8 cellular contexts compared by ENCODE assay signal in the genomic region with DNA sequence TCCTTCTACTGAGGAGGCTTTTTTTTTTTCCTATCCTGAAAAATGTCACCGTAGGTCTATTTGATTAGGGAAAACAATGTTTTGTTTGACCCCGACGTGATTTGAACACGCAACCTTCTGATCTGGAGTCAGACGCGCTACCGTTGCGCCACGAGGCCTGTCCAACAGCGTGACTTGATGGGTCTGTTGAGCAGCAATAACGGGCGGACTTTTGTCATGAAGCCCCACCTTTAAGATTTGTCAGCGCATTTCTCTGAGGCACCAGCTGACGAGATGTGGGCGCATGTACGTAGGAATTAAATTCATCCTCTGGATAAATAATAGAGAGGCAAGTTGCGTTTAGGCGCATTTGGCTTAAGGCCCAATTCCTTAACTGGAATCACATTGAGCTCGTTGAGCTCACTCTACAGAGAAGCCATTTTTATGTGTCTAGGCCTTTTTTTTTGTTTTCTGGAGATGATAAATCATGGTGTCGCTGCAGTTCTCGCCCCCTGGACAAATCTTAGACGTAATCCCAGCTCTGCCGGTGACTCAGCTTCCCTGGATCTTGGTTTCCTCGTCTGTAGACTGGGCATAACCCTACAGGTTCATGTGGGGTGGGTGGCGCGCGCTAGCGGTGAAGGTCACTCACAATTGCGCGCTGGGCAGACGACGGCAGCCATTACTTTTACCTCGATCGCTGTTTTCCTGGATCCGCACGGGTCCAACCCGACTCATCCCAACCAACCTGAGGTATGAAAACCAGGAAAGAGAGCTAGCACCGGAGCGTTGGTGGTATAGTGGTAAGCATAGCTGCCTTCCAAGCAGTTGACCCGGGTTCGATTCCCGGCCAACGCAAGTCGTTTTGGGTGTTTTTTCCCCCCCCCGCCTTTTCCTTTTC. TPM values are rescaled to one million over a fixed set of nuclear protein-coding genes. Genes with fewer than 3 reads are reported as not detected.
DNase-seq lines count a peak whose midpoint lies in the region; ATAC-seq and TF ChIP-seq lines count a peak whose summit lies in the region.

No MANE protein-coding gene starts in this region.

- no peaks in the 10 kb centered on the region for H3K27me3 Mint-ChIP-seq in Calu3 (ENCODE audit: unreplicated experiment)

- no peaks in the 10 kb centered on the region for H3K9me3 Mint-ChIP-seq in Calu3 (ENCODE audit: low read depth, unreplicated experiment)

- H3K36me3 Mint-ChIP-seq in Calu3 (ENCODE audit: insufficient read depth, unreplicated experiment), result peaks cover 47% of the 10 kb centered on the region

- no peaks in the 10 kb centered on the region for H3K27me3 ChIP-seq in lung (ENCODE audit: control insufficient read depth, insufficient read depth)

- no peaks in the 10 kb centered on the region for H3K36me3 ChIP-seq in lung (ENCODE audit: control insufficient read depth in 2 of 2, insufficient read depth in 2 of 2, low read length in 2 of 2)

- peak overlapping the region; percentile 87 for H3K4me3 Mint-ChIP-seq in Calu3 (ENCODE audit: low read depth, unreplicated experiment)

- CTCF ChIA-PET in Calu3 (lab: Charles Lee), result interaction anchor here (0.9 to 1.7 kb wide), 5 partner anchors 11 to 80 kb away, joined by 3 to 7 read pairs (median 5); a partner anchor contains a TSS

- no peaks in the 10 kb centered on the region for H3K9me3 ChIP-seq in lung (ENCODE audit: control insufficient read depth in 2 of 2, insufficient read depth in 1 of 2, low read length in 1 of 2)

- intact Hi-C loops in Calu3 (cut with micrococcal nuclease; ENCODE audit: unreplicated experiment), result loop anchor here (2.0 to 10.0 kb wide), 3 partner anchors 34 to 84 kb away; no protein-coding TSS in a partner anchor

- 0 to 1% methylated on average over 45 of the region's 45 CpGs for WGBS in lung, 2 donors

- peak; percentile 41 for ATAC-seq in lung (ENCODE audit: insufficient read depth, low FRiP score)
- no peak for ATAC-seq in HG03571 (IDR thresholded peaks at IDR 0.05; ENCODE audit: unreplicated experiment)

- BruUV-seq in Calu3 (replicated peaks; lab: Mats Ljungman, UMichigan), result no TSS peak

- peaks cover 0 to 4% of the 10 kb centered on the region in 2 donors for H3K4me1 ChIP-seq in lung (ENCODE audit: control insufficient read depth in 2 of 2, insufficient read depth in 2 of 2, low read length in 2 of 2)

- DNase-seq in Calu3, result peak; percentile 89
- DNase-seq in HT-29 (ENCODE audit: low spot score), result peak; percentile 95
- DNase-seq in NOMO-1 treated with DMSO at 0.1 percent for 48 hours (lab: John Stamatoyannopoulos, UW; ENCODE audit: unreplicated experiment), result peak; percentile 71
- peak; percentile 100 for DNase-seq in activated CD8-positive, alpha-beta memory T cell treated with anti-CD3 and anti-CD28 coated beads for 24 hours
- peak; percentile 78 for DNase-seq in effector CD4-positive, alpha-beta T cell
- peak; percentile 88 for DNase-seq in lung (ENCODE audit: low spot score)
- DNase-seq in stimulated activated CD4-positive, alpha-beta T cell treated with anti-CD3 and anti-CD28 coated beads, Interleukin-4, amount 100 ng/mL, for 4 hours, result peak; percentile 87 to 90

- H3K27ac Mint-ChIP-seq in Calu3 (ENCODE audit: unreplicated experiment), result peak overlapping the region; percentile 99

- H3K4me1 Mint-ChIP-seq in Calu3 (ENCODE audit: low read depth, unreplicated experiment), result peaks cover 7% of the 10 kb centered on the region

- peak overlapping the region; percentile 65 for H3K4me3 ChIP-seq in lung

- peak overlapping the region; percentile 96 to 98 for H3K27ac ChIP-seq in lung (ENCODE audit: low read depth in 1 of 2, low read length in 1 of 2)

- no peak for TF ChIP-seq CTCF in Calu3 (IDR thresholded peaks at IDR 0.05; ENCODE audit: unreplicated experiment)
- no peak for TF ChIP-seq CTCF in lung (IDR thresholded peaks at IDR 0.05; ENCODE audit: control extremely low read depth, extremely low read depth)

RNA-seq across cellular contexts. Expression of a gene that starts 10.6 kb away (rescaled TPM):
- total RNA-seq in Calu3 (2022) (66.8 and 78.9 TPM in 2 replicates), lung (1 to 10 TPM; 2.1 to 3.9 TPM)
- total RNA-seq in HT-29 (2014; rRNA removed; shearing (Covaris generic)), result 75.0 and 84.9 TPM in 2 replicates
- polyA plus RNA-seq in lung, result 1 to 10 TPM; 3.6 to 5.7 TPM

RNA-seq across cellular contexts. Expression of a gene that starts 26.8 kb away (rescaled TPM):
- 31.8 and 33.2 TPM in 2 replicates for total RNA-seq in Calu3 (2022)
- total RNA-seq in HT-29 (2014; rRNA removed; shearing (Covaris generic)), result 5.9 and 17.7 TPM in 2 replicates
- 10 to 100 TPM; 27.7 to 45.3 TPM for total RNA-seq in lung
- polyA plus RNA-seq in lung, result 10 to 100 TPM; 19.1 to 26.5 TPM

RNA-seq across cellular contexts. Expression of a gene that starts 28.1 kb away (rescaled TPM):
- 62.3 and 66.8 TPM in 2 replicates for total RNA-seq in Calu3 (2022)
- total RNA-seq in HT-29 (2014; rRNA removed; shearing (Covaris generic)), result 45.4 and 51.3 TPM in 2 replicates
- total RNA-seq in lung, result 10 to 100 TPM; 20.1 to 47.6 TPM
- polyA plus RNA-seq in lung, result 10 to 100 TPM; 14.0 to 15.3 TPM

RNA-seq across cellular contexts. Expression of a gene that starts 31.0 kb away (rescaled TPM):
- 3.7 and 3.9 TPM in 2 replicates for total RNA-seq in Calu3 (2022)
- 12.4 and 12.8 TPM in 2 replicates for total RNA-seq in HT-29 (2014; rRNA removed; shearing (Covaris generic))
- 10 to 100 TPM in 1 of 2 donors, 1 to 10 TPM in 1; 5.3 to 10.8 TPM for total RNA-seq in lung
- polyA plus RNA-seq in lung, result 10 to 100 TPM in 1 of 2 donors, 1 to 10 TPM in 1; 5.6 to 10.5 TPM

RNA-seq across cellular contexts. Expression of a gene that starts 44.8 kb away (rescaled TPM):
- total RNA-seq in Calu3 (2022) (12.2 and 13.5 TPM in 2 replicates), lung (10 to 100 TPM; 24.4 to 33.1 TPM)
- 12.6 and 14.5 TPM in 2 replicates for total RNA-seq in HT-29 (2014; rRNA removed; shearing (Covaris generic))
- polyA plus RNA-seq in lung, result 10 to 100 TPM; 13.2 to 19.0 TPM

Comparison
In these comparisons a context has a peak if more than half of its experiments do, and no peak if none do; other contexts are left out.
1. RNA of a gene that starts 10.6 kb away (total RNA-seq): 75.0 to 84.9 TPM in HT-29 and 66.8 to 78.9 TPM in Calu3; 2.1 to 3.9 TPM in lung; every median in the first group is over 10 times any median in the second.
2. Peak in every context shown above with its lines, with median percentiles within 50 percentile points of each other: DNase-seq.